Comparison of ENCODE assay signal across 17 cellular contexts in the genomic region with DNA sequence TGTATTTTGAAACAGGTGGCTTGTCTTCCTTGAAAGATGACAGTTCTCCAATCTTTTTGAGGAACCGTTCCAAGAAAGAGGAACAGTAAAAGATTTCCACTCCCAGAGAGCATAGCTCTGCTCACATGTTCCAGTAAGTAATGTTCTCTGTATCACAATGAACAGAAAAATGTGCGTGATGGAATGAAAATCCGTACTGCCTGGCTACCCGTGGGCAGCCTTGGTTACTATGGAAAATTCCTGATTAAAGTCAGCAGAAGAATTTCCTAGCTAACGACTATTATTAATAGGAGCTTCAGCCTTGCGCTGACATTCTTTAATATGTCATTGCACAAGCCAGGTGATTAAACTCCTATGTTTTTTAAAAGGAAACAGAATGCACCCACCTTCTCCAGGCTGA. TPM values are rescaled to one million over a fixed set of nuclear protein-coding genes. Genes with fewer than 3 reads are reported as not detected.
DNase-seq lines count a peak whose midpoint lies in the region; ATAC-seq and TF ChIP-seq lines count a peak whose summit lies in the region.
"Had no signal": no experiment of that assay in that cellular context is flagged by ENCODE, and none has a peak within 500 bp of the region (broad histone marks: within the 10 kb centered on the region; RNA-seq: fewer than 3 reads in every experiment).

No MANE protein-coding gene starts in this region.

- no peaks in the 10 kb centered on the region for H3K36me3 ChIP-seq in left ventricle myocardium inferior
- H3K36me3 ChIP-seq: thoracic aorta had no signal

- H3K27me3 Mint-ChIP-seq in CD14-positive monocyte (ENCODE audit: low read depth in 3 of 3), result peaks cover 0 to 2% (median 0%) of the 10 kb centered on the region in 3 donors
- H3K27me3 Mint-ChIP-seq: activated naive CD8-positive, alpha-beta T cell treated with anti-CD3 and anti-CD28 coated beads, Interleukin-2, amount 10 ng/mL, durations not matched to agents 7 days and 5 days had no signal

- no peak overlapping the region for H3K4me3 ChIP-seq in left ventricle myocardium inferior
- H3K4me3 ChIP-seq: hepatocyte, thoracic aorta had no signal

- H3K36me3 Mint-ChIP-seq in CD14-positive monocyte, result no peaks in the 10 kb centered on the region
- H3K36me3 Mint-ChIP-seq: activated naive CD8-positive, alpha-beta T cell treated with anti-CD3 and anti-CD28 coated beads, Interleukin-2, amount 10 ng/mL, durations not matched to agents 7 days and 5 days had no signal

- peaks cover 74% of the 10 kb centered on the region for H3K4me1 Mint-ChIP-seq in CD14-positive monocyte
- H3K4me1 Mint-ChIP-seq: activated naive CD8-positive, alpha-beta T cell treated with anti-CD3 and anti-CD28 coated beads, Interleukin-2, amount 10 ng/mL, durations not matched to agents 7 days and 5 days had no signal

- H3K9me3 Mint-ChIP-seq in CD14-positive monocyte, result peaks cover 0 to 2% (median 1%) of the 10 kb centered on the region in 7 donors

- H3K9me3 ChIP-seq in left ventricle myocardium inferior (replicated peaks), result peaks cover 1% of the 10 kb centered on the region
- H3K9me3 ChIP-seq: thoracic aorta had no signal

- no peaks in the 10 kb centered on the region for H3K27me3 ChIP-seq in left ventricle myocardium inferior (ENCODE audit: low read depth)
- H3K27me3 ChIP-seq: hepatocyte had no signal

- TF ChIP-seq CTCF in CD14-positive monocyte (IDR thresholded peaks at IDR 0.05) (no peak), left ventricle myocardium inferior (IDR thresholded peaks at IDR 0.05; ENCODE audit: borderline replicate concordance) (no peak)

- H3K27ac Mint-ChIP-seq in CD14-positive monocyte, result peak overlapping the region in 4 of 7 donors; percentile 51 to 82 (median 64)
- H3K27ac Mint-ChIP-seq: activated naive CD8-positive, alpha-beta T cell treated with anti-CD3 and anti-CD28 coated beads, Interleukin-2, amount 10 ng/mL, durations not matched to agents 7 days and 5 days had no signal

- intact Hi-C loops in CD14-positive monocyte (cut with micrococcal nuclease), result no loop called here
- intact Hi-C loops in left ventricle myocardium inferior (cut with micrococcal nuclease), result no loop called here

- peak overlapping the region; percentile 16 for H3K27ac ChIP-seq in left ventricle myocardium inferior (replicated peaks)
- H3K27ac ChIP-seq: hepatocyte, thoracic aorta had no signal

- DNase-seq in CD14-positive monocyte (ENCODE audit: low spot score) (no peak), SKM-1 treated with dmso at 0.1 percent for 144 hours (lab: John Stamatoyannopoulos, UW; ENCODE audit: unreplicated experiment) (peak; percentile 38), left ventricle myocardium inferior (no peak), pons (ENCODE audit: low spot score) (peak; percentile 73), NCI-H345 treated with DMSO at 0.1 percent for 48 hours (lab: John Stamatoyannopoulos, UW; ENCODE audit: unreplicated experiment) (no peak), NAMALWA (ENCODE audit: low spot score) (no peak)
- DNase-seq in stimulated activated CD4-positive, alpha-beta T cell treated with anti-CD3 and anti-CD28 coated beads, Interleukin-1b, Interleukin-23, amount 100 ng/mL, for 48 hours, result no peak
- DNase-seq: activated naive CD8-positive, alpha-beta T cell treated with anti-CD3 and anti-CD28 coated beads, Interleukin-2, amount 10 ng/mL, durations not matched to agents 7 days and 5 days; activated T-cell treated with anti-CD3 and anti-CD28 coated beads, Interleukin-2, amount 50 U/mL, for 1 hour; erythroblast; mammary epithelial cell; NCI-H1092; NCI-H345; occipital lobe had no signal

- no peak overlapping the region for H3K4me3 Mint-ChIP-seq in CD14-positive monocyte
- H3K4me3 Mint-ChIP-seq: activated naive CD8-positive, alpha-beta T cell treated with anti-CD3 and anti-CD28 coated beads, Interleukin-2, amount 10 ng/mL, durations not matched to agents 7 days and 5 days had no signal

- H3K4me1 ChIP-seq in left ventricle myocardium inferior, result peaks cover 3% of the 10 kb centered on the region

- no peak for ATAC-seq in GM19035 (IDR thresholded peaks at IDR 0.05; ENCODE audit: unreplicated experiment)

RNA-seq across cellular contexts. Expression of a gene that starts 54.9 kb away (rescaled TPM):
- 10 to 100 TPM; 10.7 to 13.9 TPM for polyA plus RNA-seq in CD14-positive monocyte
- total RNA-seq in left ventricle myocardium inferior, result 136 TPM

Comparison
In these comparisons a context has a peak if more than half of its experiments do, and no peak if none do; other contexts are left out.
1. DNase-seq: peak in SKM-1 treated with dmso at 0.1 percent for 144 hours (single experiment) and pons (single experiment); none in CD14-positive monocyte (single experiment), left ventricle myocardium inferior (single experiment), NCI-H345 treated with DMSO at 0.1 percent for 48 hours (single experiment), stimulated activated CD4-positive, alpha-beta T cell treated with anti-CD3 and anti-CD28 coated beads, Interleukin-1b, Interleukin-23, amount 100 ng/mL, for 48 hours (single experiment) and NAMALWA (single experiment).